In the genomic region with DNA sequence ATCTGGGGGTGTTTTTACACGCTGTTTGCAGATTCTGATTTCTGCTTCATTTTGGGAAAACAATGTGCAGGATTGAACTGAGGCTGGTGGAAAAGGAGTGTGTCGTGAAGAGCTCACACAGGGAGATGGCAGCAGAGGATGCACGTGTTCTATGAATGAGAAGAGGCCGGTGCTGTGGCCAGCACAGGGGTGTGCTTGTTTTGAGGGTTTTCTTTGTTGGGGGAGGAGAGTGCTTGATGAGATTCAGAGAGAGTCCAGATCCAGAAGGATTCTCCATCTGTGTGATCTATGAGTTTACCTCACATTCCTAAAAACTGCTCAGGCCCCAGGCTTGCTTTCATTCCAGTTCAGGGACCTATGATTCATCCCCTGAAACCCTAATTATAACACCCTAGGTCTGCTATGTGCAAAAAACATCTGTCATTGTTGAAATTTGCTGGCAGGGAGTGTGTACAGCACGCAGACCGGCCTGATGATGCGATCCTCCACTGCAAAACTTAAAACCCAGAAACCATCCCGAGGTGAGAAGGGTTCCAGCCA, we compare ENCODE assay signal across 16 cellular contexts. TPM values are rescaled to one million over a fixed set of nuclear protein-coding genes. Genes with fewer than 3 reads are reported as not detected.
DNase-seq lines count a peak whose midpoint lies in the region; ATAC-seq, FAIRE-seq and TF ChIP-seq lines count a peak whose summit lies in the region.
"Had no signal": no experiment of that assay in that cellular context is flagged by ENCODE, and none has a peak within 500 bp of the region (broad histone marks: within the 10 kb centered on the region; RNA-seq: fewer than 3 reads in every experiment).

No MANE protein-coding gene starts in this region.

- no CpG with 5 or more reads among the region's 8 CpGs for WGBS in mesendoderm (ENCODE audit: extremely low coverage, insufficient coverage, low lambda C conversion rate)

- H3K79me2 ChIP-seq in mesendoderm (ENCODE audit: control insufficient read depth, insufficient read depth, low read length): no peaks in the 10 kb centered on the region

- in situ Hi-C loops in GM13976 (cut with MboI; ENCODE audit: low sequenced_read_pairs, unreplicated experiment): no loop called here

- H2BK15ac ChIP-seq in mesendoderm (replicated peaks; ENCODE audit: low read depth): no peak overlapping the region

- peak; percentile 51 for DNase-seq in EH (ENCODE audit: low read depth)
- DNase-seq in M059J (ENCODE audit: low read depth): peak; percentile 80
- peak; percentile 53 for DNase-seq in astrocyte of the hippocampus (ENCODE audit: low read depth, low spot score)
- DNase-seq in mesendoderm: no peak
- no peak for DNase-seq in kidney
- DNase-seq in erythroblast (lab: John Stamatoyannopoulos, UW): no peak
- DNase-seq in GM13976 (ENCODE audit: low spot score): no peak
- DNase-seq: activated CD4-positive, alpha-beta T cell treated with anti-CD3 and anti-CD28 coated beads for 48 hours; activated naive CD4-positive, alpha-beta T cell treated with Interleukin-2 at 50 U/mL for 16 hours; CD8-positive, alpha-beta T cell; foreskin fibroblast; stimulated activated CD4-positive, alpha-beta T cell treated with anti-CD3 and anti-CD28 coated beads, Interleukin-4, amount 100 ng/mL, for 1 hour; stomach had no signal

- H3K23ac ChIP-seq in mesendoderm (ENCODE audit: low read length): no peak overlapping the region

- intact Hi-C loops in kidney (cut with DNase I): no loop called here

- TF ChIP-seq POLR2A in erythroblast (IDR thresholded peaks at IDR 0.05; ENCODE audit: low read length): no peak

- no peak overlapping the region for H3K56ac ChIP-seq in mesendoderm (ENCODE audit: low read length)

- H3K4me3 ChIP-seq in mesendoderm (ENCODE audit: low read length): no peak overlapping the region
- H3K4me3 ChIP-seq in kidney (ENCODE audit: low read length in 2 of 2): no peak overlapping the region
- H3K4me3 ChIP-seq: prostate gland, stomach had no signal

- no peak overlapping the region for H3K27ac ChIP-seq in mesendoderm (ENCODE audit: low read depth, low read length)
- no peak overlapping the region for H3K27ac ChIP-seq in kidney (ENCODE audit: low read depth in 2 of 2, low read length in 2 of 2)
- H3K27ac ChIP-seq: prostate gland, stomach had no signal

- H3K4me1 ChIP-seq in mesendoderm (ENCODE audit: control insufficient read depth, low read depth, low read length): no peaks in the 10 kb centered on the region
- H3K4me1 ChIP-seq in kidney (ENCODE audit: control insufficient read depth in 1 of 2, insufficient read depth in 1 of 2, low read depth in 1 of 2, low read length in 2 of 2): no peaks in the 10 kb centered on the region
- H3K4me1 ChIP-seq: prostate gland, stomach had no signal

- no peak overlapping the region for H3K4me2 ChIP-seq in mesendoderm (ENCODE audit: low read length)

- FAIRE-seq in kidney (lab: Jason Lieb, UNC): no peak

- no peak for TF ChIP-seq CTCF in kidney (IDR thresholded peaks at IDR 0.05; ENCODE audit: borderline replicate concordance, extremely low read depth, insufficient read depth)
- TF ChIP-seq CTCF in GM13976 (IDR thresholded peaks at IDR 0.05; ENCODE audit: borderline replicate concordance, control extremely low read depth, extremely low read depth, insufficient read depth, missing control alignments): no peak

- no peaks in the 10 kb centered on the region for H3K79me1 ChIP-seq in mesendoderm (ENCODE audit: low read length)

- no peak overlapping the region for H2AK5ac ChIP-seq in mesendoderm (ENCODE audit: low read length)

- no peak overlapping the region for H2BK5ac ChIP-seq in mesendoderm (ENCODE audit: low read length)

- H3K9ac ChIP-seq in mesendoderm (ENCODE audit: low read length) (no peak overlapping the region), kidney (ENCODE audit: low read length in 2 of 2) (no peak overlapping the region)

- no peak for ATAC-seq in HG02870 (IDR thresholded peaks at IDR 0.05; ENCODE audit: unreplicated experiment)
- ATAC-seq: CD8-positive, alpha-beta T cell; SK-N-SH treated with all-trans-retinoic acid at 6 μM for 48 hours had no signal

- no peak overlapping the region for H3K18ac ChIP-seq in mesendoderm (ENCODE audit: low read length)

- peak overlapping the region; percentile 55 for H2BK120ac ChIP-seq in mesendoderm (ENCODE audit: low read depth, low read length)

- H3K27me3 ChIP-seq in mesendoderm (ENCODE audit: insufficient read depth, low read length, poor library complexity): no peaks in the 10 kb centered on the region
- H3K27me3 ChIP-seq: stomach had no signal

- no peak overlapping the region for H3K4ac ChIP-seq in mesendoderm (ENCODE audit: low read depth, low read length)

- H3K9me3 ChIP-seq in kidney (ENCODE audit: control insufficient read depth in 1 of 2, low read length in 2 of 2): no peaks in the 10 kb centered on the region
- H3K9me3 ChIP-seq: prostate gland had no signal

- H4K5ac ChIP-seq in mesendoderm (ENCODE audit: low read length): no peak overlapping the region

- H3K36me3 ChIP-seq in mesendoderm (ENCODE audit: control insufficient read depth, insufficient read depth, low read length) (no peaks in the 10 kb centered on the region), kidney (ENCODE audit: control insufficient read depth in 1 of 2, insufficient read depth in 2 of 2, low read length in 2 of 2) (no peaks in the 10 kb centered on the region)
- H3K36me3 ChIP-seq: prostate gland, stomach had no signal

- no peak overlapping the region for H4K8ac ChIP-seq in mesendoderm (ENCODE audit: low read depth, low read length)

RNA-seq across cellular contexts. Expression of gene TGFA, which starts 12.1 kb away (rescaled TPM):
- total RNA-seq in M059J (2014; rRNA removed; shearing (Covaris generic)): 8.1 and 9.3 TPM in 2 replicates
- 3.0 TPM for polyA plus RNA-seq in mesendoderm (2013, experiment 1 of 2)
- 2.8 TPM for polyA plus RNA-seq in mesendoderm (2013, experiment 2 of 2)
- 30.8 TPM for total RNA-seq in kidney
- 8.3 TPM for polyA plus RNA-seq in kidney (ENCODE audit: insufficient read depth, low read depth, low replicate concordance)

Comparison
In these comparisons a context has a peak if more than half of its experiments do, and no peak if none do; other contexts are left out.
1. DNase-seq: peak in EH (single experiment), M059J (single experiment) and astrocyte of the hippocampus (single experiment); none in mesendoderm (single experiment), kidney (single experiment), erythroblast (0 of 2) and GM13976 (single experiment).